22 cellular contexts compared by ENCODE assay signal in genomic region chr3:71451812-71452211, GRCh38.
A peak's percentile ranks its signal among the peaks of the same experiment; 100 is the strongest.
DNase-seq lines count a peak whose midpoint lies in the region; ATAC-seq and TF ChIP-seq lines count a peak whose summit lies in the region.
"Had no signal": no experiment of that assay in that cellular context is flagged by ENCODE, and none has a peak within 500 bp of the region (broad histone marks: within the 10 kb centered on the region; RNA-seq: fewer than 3 reads in every experiment).

No MANE protein-coding gene starts in this region.

- CTCF ChIA-PET in activated naive CD4-positive, alpha-beta T cell treated with anti-CD3 and anti-CD28 coated beads for 36 hours (lab: Charles Lee), result interaction anchor here (2.0 kb wide), 1 partner anchor 9 kb away, joined by 6 read pairs; no protein-coding TSS in a partner anchor
- CTCF ChIA-PET in OCI-LY7 (lab: Charles Lee; ENCODE audit: unreplicated experiment), result interaction anchor here (0.7 kb wide), 1 partner anchor 8 kb away, joined by 3 read pairs; no protein-coding TSS in a partner anchor

- H3K79me2 ChIP-seq in OCI-LY7 (ENCODE audit: insufficient read depth, low read depth, low read length), result peaks cover 100% of the 10 kb centered on the region

- H3K4me3 Mint-ChIP-seq in activated naive CD4-positive, alpha-beta T cell treated with anti-CD3 and anti-CD28 coated beads for 36 hours, result peak overlapping the region; percentile 60
- no peak overlapping the region for H3K4me3 Mint-ChIP-seq in stimulated activated memory B cell treated with anti-CD40 and anti-IgM and Interleukin-4, amounts not matched to agents 10 μg/mL and 1 μg/mL and 100 μg/mL, for 72 hours
- H3K4me3 Mint-ChIP-seq: nephron progenitor cell had no signal

- no TSS peak for BruUV-seq in OCI-LY7 (replicated peaks; lab: Mats Ljungman, UMichigan)

- H3K9me2 ChIP-seq in OCI-LY7 (ENCODE audit: insufficient read depth, low read length), result no peaks in the 10 kb centered on the region

- peak overlapping the region; percentile 53 for H3K4me3 ChIP-seq in OCI-LY7 (ENCODE audit: low read depth, low read length, poor library complexity, severe bottlenecking)
- no peak overlapping the region for H3K4me3 ChIP-seq in effector memory CD4-positive, alpha-beta T cell (ENCODE audit: insufficient read depth, low read depth, low read length, poor library complexity, severe bottlenecking)
- H3K4me3 ChIP-seq: HAP-1, hepatocyte, left ventricle myocardium inferior, sigmoid colon, testis, vagina had no signal

- H3K36me3 ChIP-seq in OCI-LY7 (ENCODE audit: insufficient read depth, low read length), result no peaks in the 10 kb centered on the region
- no peaks in the 10 kb centered on the region for H3K36me3 ChIP-seq in effector memory CD4-positive, alpha-beta T cell (ENCODE audit: control insufficient read depth, insufficient read depth, low read length)
- H3K36me3 ChIP-seq: HAP-1, left ventricle myocardium inferior, sigmoid colon, vagina had no signal

- peaks cover 85% of the 10 kb centered on the region for H3K4me1 Mint-ChIP-seq in activated naive CD4-positive, alpha-beta T cell treated with anti-CD3 and anti-CD28 coated beads for 36 hours (ENCODE audit: low read depth)
- H3K4me1 Mint-ChIP-seq in stimulated activated memory B cell treated with anti-CD40 and anti-IgM and Interleukin-4, amounts not matched to agents 10 μg/mL and 1 μg/mL and 100 μg/mL, for 72 hours, result peaks cover 42% of the 10 kb centered on the region

- POLR2A ChIA-PET in OCI-LY7 (lab: Charles Lee), result interaction anchor here (0.7 to 6.0 kb wide), 9 partner anchors 9 to 131 kb away, joined by 3 to 77 read pairs (median 4); no protein-coding TSS in a partner anchor

- no peak for ATAC-seq in activated naive CD4-positive, alpha-beta T cell treated with anti-CD3 and anti-CD28 coated beads, Interleukin-2, amount 50 U/mL, for 72 hours
- ATAC-seq in stimulated activated memory B cell treated with anti-CD40 and anti-IgM and Interleukin-4, amounts not matched to agents 10 μg/mL and 1 μg/mL and 100 μg/mL, for 72 hours, result no peak
- ATAC-seq in HG03025 (IDR thresholded peaks at IDR 0.05; ENCODE audit: low FRiP score, unreplicated experiment) (no peak), esophagus mucosa (no peak)

- H2AFZ ChIP-seq in OCI-LY7 (ENCODE audit: low read length), result no peak overlapping the region
- H2AFZ ChIP-seq: hepatocyte had no signal

- no peaks in the 10 kb centered on the region for H3K27me3 ChIP-seq in effector memory CD4-positive, alpha-beta T cell (replicated peaks; ENCODE audit: control insufficient read depth, insufficient read depth, low read length, poor library complexity, severe bottlenecking)
- H3K27me3 ChIP-seq: hepatocyte, sigmoid colon, testis, vagina had no signal

- H3K27me3 Mint-ChIP-seq in activated naive CD4-positive, alpha-beta T cell treated with anti-CD3 and anti-CD28 coated beads for 36 hours (ENCODE audit: low read depth), result no peaks in the 10 kb centered on the region
- no peaks in the 10 kb centered on the region for H3K27me3 Mint-ChIP-seq in stimulated activated memory B cell treated with anti-CD40 and anti-IgM and Interleukin-4, amounts not matched to agents 10 μg/mL and 1 μg/mL and 100 μg/mL, for 72 hours

- TF ChIP-seq CTCF in OCI-LY7 (conservative IDR thresholded peaks at IDR 0.05; ENCODE audit: low read length), result no peak

- peaks cover 98% of the 10 kb centered on the region for H3K4me1 ChIP-seq in OCI-LY7 (ENCODE audit: insufficient read depth, low read length, poor library complexity, severe bottlenecking)
- peaks cover 89% of the 10 kb centered on the region for H3K4me1 ChIP-seq in effector memory CD4-positive, alpha-beta T cell (ENCODE audit: control insufficient read depth, insufficient read depth, low read length, poor library complexity, severe bottlenecking)
- H3K4me1 ChIP-seq: HAP-1, testis had no signal

- intact Hi-C loops in activated naive CD4-positive, alpha-beta T cell treated with anti-CD3 and anti-CD28 coated beads for 36 hours (cut with micrococcal nuclease), result no loop called here
- intact Hi-C loops in OCI-LY7 (cut with micrococcal nuclease; ENCODE audit: unreplicated experiment), result no loop called here

- H3K9me3 ChIP-seq in OCI-LY7 (ENCODE audit: low read length), result no peaks in the 10 kb centered on the region
- H3K9me3 ChIP-seq in effector memory CD4-positive, alpha-beta T cell (ENCODE audit: control insufficient read depth, low read length), result no peaks in the 10 kb centered on the region
- H3K9me3 ChIP-seq: HAP-1, left ventricle myocardium inferior, sigmoid colon, testis, vagina had no signal

- DNase-seq in activated naive CD4-positive, alpha-beta T cell treated with anti-CD3 and anti-CD28 coated beads for 36 hours, result no peak
- no peak for DNase-seq in activated naive CD4-positive, alpha-beta T cell treated with anti-CD3 and anti-CD28 coated beads, Interleukin-2, amount 50 U/mL, for 72 hours (ENCODE audit: low spot score in 2 of 2)
- DNase-seq in OCI-LY7 (ENCODE audit: low spot score), result peak; percentile 57
- no peak for DNase-seq in effector memory CD4-positive, alpha-beta T cell
- no peak for DNase-seq in NCI-H1436 treated with DMSO at 0.1 percent for 48 hours (lab: John Stamatoyannopoulos, UW)
- DNase-seq: activated CD4-positive, CD25-positive, alpha-beta regulatory T cell treated with anti-CD3 and anti-CD28 coated beads, Interleukin-2, amount 50 U/mL, for 72 hours; activated CD8-positive, alpha-beta memory T cell treated with anti-CD3 and anti-CD28 coated beads, Interleukin-2, amount 50 U/mL, for 4 hours; activated naive CD4-positive, alpha-beta T cell; DMS53; effector CD8-positive, alpha-beta T cell; left ventricle myocardium inferior; NCI-H2171 treated with DMSO at 0.1 percent for 48 hours; NCI-H526; nephron progenitor cell; sigmoid colon; testis had no signal

- H3K9me3 Mint-ChIP-seq in activated naive CD4-positive, alpha-beta T cell treated with anti-CD3 and anti-CD28 coated beads for 36 hours, result no peaks in the 10 kb centered on the region
- H3K9me3 Mint-ChIP-seq in activated naive CD4-positive, alpha-beta T cell treated with anti-CD3 and anti-CD28 coated beads, Interleukin-2, amount 50 U/mL, for 72 hours, result no peaks in the 10 kb centered on the region
- no peaks in the 10 kb centered on the region for H3K9me3 Mint-ChIP-seq in stimulated activated memory B cell treated with anti-CD40 and anti-IgM and Interleukin-4, amounts not matched to agents 10 μg/mL and 1 μg/mL and 100 μg/mL, for 72 hours
- H3K9me3 Mint-ChIP-seq: nephron progenitor cell had no signal

- peak overlapping the region; percentile 91 for H3K4me2 ChIP-seq in OCI-LY7 (ENCODE audit: low read length)

- H3K36me3 Mint-ChIP-seq in activated naive CD4-positive, alpha-beta T cell treated with anti-CD3 and anti-CD28 coated beads for 36 hours (ENCODE audit: low read depth), result peaks cover 2% of the 10 kb centered on the region
- peaks cover 0 to 13% of the 10 kb centered on the region in 2 donors for H3K36me3 Mint-ChIP-seq in activated naive CD4-positive, alpha-beta T cell treated with anti-CD3 and anti-CD28 coated beads, Interleukin-2, amount 50 U/mL, for 72 hours
- H3K36me3 Mint-ChIP-seq in stimulated activated memory B cell treated with anti-CD40 and anti-IgM and Interleukin-4, amounts not matched to agents 10 μg/mL and 1 μg/mL and 100 μg/mL, for 72 hours, result no peaks in the 10 kb centered on the region

- H3K27ac ChIP-seq in OCI-LY7 (ENCODE audit: low read depth, low read length, poor library complexity, severe bottlenecking), result peak overlapping the region; percentile 92
- peak overlapping the region; percentile 70 for H3K27ac ChIP-seq in effector memory CD4-positive, alpha-beta T cell (ENCODE audit: insufficient read depth, low read length, poor library complexity, severe bottlenecking)
- H3K27ac ChIP-seq: hepatocyte, left ventricle myocardium inferior, sigmoid colon, testis, vagina had no signal

- H3K27ac Mint-ChIP-seq in activated naive CD4-positive, alpha-beta T cell treated with anti-CD3 and anti-CD28 coated beads for 36 hours, result peak overlapping the region; percentile 90
- H3K27ac Mint-ChIP-seq in activated naive CD4-positive, alpha-beta T cell treated with anti-CD3 and anti-CD28 coated beads, Interleukin-2, amount 50 U/mL, for 72 hours, result peak overlapping the region in 1 of 2 donors; percentile 96
- peak overlapping the region; percentile 43 for H3K27ac Mint-ChIP-seq in stimulated activated memory B cell treated with anti-CD40 and anti-IgM and Interleukin-4, amounts not matched to agents 10 μg/mL and 1 μg/mL and 100 μg/mL, for 72 hours
- H3K27ac Mint-ChIP-seq: nephron progenitor cell had no signal

- H4K20me1 ChIP-seq in OCI-LY7 (ENCODE audit: insufficient read depth, low read length), result no peaks in the 10 kb centered on the region
